Comparison of ENCODE assay signal across 20 cellular contexts in the genomic region with DNA sequence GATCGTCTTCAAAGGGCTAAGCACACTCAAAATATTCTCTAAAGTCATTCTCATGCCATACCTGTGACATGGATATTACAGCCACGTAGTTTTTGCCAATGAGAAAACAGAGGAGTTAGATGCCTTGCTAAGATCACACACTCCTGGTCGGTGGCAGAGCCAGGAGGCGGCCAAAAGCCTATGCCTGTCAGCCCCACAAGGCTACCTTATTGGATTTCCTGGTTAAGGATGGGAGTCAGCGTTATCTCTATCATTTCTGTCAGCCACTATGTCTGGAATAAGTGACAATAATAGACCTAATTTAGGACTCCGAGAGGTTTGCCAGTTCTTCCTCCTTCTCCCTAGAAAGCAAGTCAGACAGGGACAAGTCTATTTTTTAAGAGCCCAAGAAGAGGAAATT.
"Had no signal": no experiment of that assay in that cellular context is flagged by ENCODE, and none has a peak within 500 bp of the region (broad histone marks: within the 10 kb centered on the region; RNA-seq: fewer than 3 reads in every experiment).

No MANE protein-coding gene starts in this region.

- H3K27ac ChIP-seq: foreskin keratinocyte, pancreas, upper lobe of left lung had no signal

- H3K4me3 Mint-ChIP-seq: dendritic cell treated with granulocyte-macrophage colony-stimulating factor and Interleukin-4, amounts not matched to agents 40 ng/mL and 50 ng/mL, for 4 days; naive thymus-derived CD4-positive, alpha-beta T cell; neural crest cell; stimulated activated effector memory CD8-positive, alpha-beta T cell treated with anti-CD3 and anti-CD28 coated beads, Interleukin-12 subunit alpha, Interleukin-12 subunit beta, amount 100 ng/mL, for 72 hours had no signal

- H3K9me3 Mint-ChIP-seq: dendritic cell treated with granulocyte-macrophage colony-stimulating factor and Interleukin-4, amounts not matched to agents 40 ng/mL and 50 ng/mL, for 4 days; neural crest cell had no signal

- H3K27me3 ChIP-seq: foreskin keratinocyte, heart left ventricle, pancreas, tibial artery, upper lobe of left lung, uterus had no signal

- DNase-seq: esophagus squamous epithelium; heart left ventricle; hippocampal formation; kidney glomerular epithelial cell; naive thymus-derived CD4-positive, alpha-beta T cell; nucleus accumbens; pancreas; right cardiac atrium; small intestine; stimulated activated CD4-positive, alpha-beta T cell treated with anti-CD3 and anti-CD28 coated beads, Interleukin-2, amount 100 ng/mL, for 48 hours; stimulated activated CD8-positive, alpha-beta memory T cell treated with anti-CD3 and anti-CD28 coated beads, Interleukin-4, amount 100 ng/mL, for 48 hours; stimulated activated naive CD8-positive, alpha-beta T cell treated with anti-CD3 and anti-CD28 coated beads, Interleukin-15, Interleukin-2, amounts not matched to agents 100 U/mL and 50 U/mL, for 24 hours; tibial artery; upper lobe of left lung; uterus had no signal

- H3K9me3 ChIP-seq: esophagus squamous epithelium, heart left ventricle, pancreas, tibial artery, upper lobe of left lung, uterus had no signal

- H3K4me1 ChIP-seq: esophagus squamous epithelium, foreskin keratinocyte, pancreas, uterus had no signal

- H3K36me3 ChIP-seq: esophagus squamous epithelium, heart left ventricle, pancreas, tibial artery, upper lobe of left lung, uterus had no signal

- H3K36me3 Mint-ChIP-seq: naive thymus-derived CD4-positive, alpha-beta T cell; stimulated activated effector memory CD8-positive, alpha-beta T cell treated with anti-CD3 and anti-CD28 coated beads, Interleukin-12 subunit alpha, Interleukin-12 subunit beta, amount 100 ng/mL, for 72 hours had no signal

- H3K4me3 ChIP-seq: heart left ventricle, pancreas, upper lobe of left lung, uterus had no signal

- H3K27ac Mint-ChIP-seq: dendritic cell treated with granulocyte-macrophage colony-stimulating factor and Interleukin-4, amounts not matched to agents 40 ng/mL and 50 ng/mL, for 4 days; naive thymus-derived CD4-positive, alpha-beta T cell; progenitor cell of endocrine pancreas; stimulated activated effector memory CD8-positive, alpha-beta T cell treated with anti-CD3 and anti-CD28 coated beads, Interleukin-12 subunit alpha, Interleukin-12 subunit beta, amount 100 ng/mL, for 72 hours had no signal

- H3K4me1 Mint-ChIP-seq: naive thymus-derived CD4-positive, alpha-beta T cell; stimulated activated effector memory CD8-positive, alpha-beta T cell treated with anti-CD3 and anti-CD28 coated beads, Interleukin-12 subunit alpha, Interleukin-12 subunit beta, amount 100 ng/mL, for 72 hours had no signal
